Comparison of ENCODE assay signal across 21 cellular contexts in genomic region chr3:5235655-5236054, GRCh38. TPM values are rescaled to one million over a fixed set of nuclear protein-coding genes. Genes with fewer than 3 reads are reported as not detected.
DNase-seq lines count a peak whose midpoint lies in the region; ATAC-seq, FAIRE-seq and TF ChIP-seq lines count a peak whose summit lies in the region.
"Had no signal": no experiment of that assay in that cellular context is flagged by ENCODE, and none has a peak within 500 bp of the region (broad histone marks: within the 10 kb centered on the region; RNA-seq: fewer than 3 reads in every experiment).

No MANE protein-coding gene starts in this region.

- H3K4me1 Mint-ChIP-seq in nephron progenitor cell: peaks cover 26% of the 10 kb centered on the region

- peaks cover 40 to 53% of the 10 kb centered on the region in 2 experiments; a peak in 4 of 5 replicates for H3K27me3 ChIP-seq in K562 (ENCODE audit: control insufficient read depth in 2 of 2, insufficient read depth in 2 of 2, low read length in 2 of 2)
- no peaks in the 10 kb centered on the region for H3K27me3 ChIP-seq in effector memory CD4-positive, alpha-beta T cell (replicated peaks; ENCODE audit: control insufficient read depth, insufficient read depth, low read length, poor library complexity, severe bottlenecking)
- H3K27me3 ChIP-seq: BE2C, BLaER1 had no signal

- POLR2A ChIA-PET in K562 (lab: Yijun Ruan, JAX): interaction anchor here (0.6 kb wide), 2 partner anchors 13 to 150 kb away, joined by 3 to 4 read pairs; no protein-coding TSS in a partner anchor

- H3K9ac ChIP-seq in K562 (ENCODE audit: insufficient read depth in 1 of 2, low read depth in 2 of 2, low read length in 2 of 2): no peak overlapping the region
- H3K9ac ChIP-seq: BLaER1 had no signal

- CTCF ChIA-PET in K562 (lab: Yijun Ruan, JAX; ENCODE audit: low intra/inter-chr PET ratio): no interaction called here

- BruUV-seq in K562 (replicated peaks; lab: Mats Ljungman, UMichigan): no TSS peak

- H3K9me1 ChIP-seq in K562 (ENCODE audit: control insufficient read depth, insufficient read depth, low read length): no peaks in the 10 kb centered on the region

- ATAC-seq in K562 (peak; percentile 53), left lobe of liver (no peak)
- ATAC-seq: A549; CD8-positive, alpha-beta T cell had no signal

- in situ Hi-C loops in K562 (cut with MboI): no loop called here

- no peak for TF ChIP-seq EP300 in K562 (IDR thresholded peaks at IDR 0.05; ENCODE audit: low read length)

- TF ChIP-seq POLR2A in K562 (conservative IDR thresholded peaks at IDR 0.05): no peak

- no peaks in the 10 kb centered on the region for H3K4me1 ChIP-seq in K562 (replicated peaks in 1 of 2; ENCODE audit: control insufficient read depth in 2 of 2, insufficient read depth in 2 of 2, low read length in 2 of 2)
- no peaks in the 10 kb centered on the region for H3K4me1 ChIP-seq in effector memory CD4-positive, alpha-beta T cell (ENCODE audit: control insufficient read depth, insufficient read depth, low read length, poor library complexity, severe bottlenecking)
- H3K4me1 ChIP-seq: A549, BE2C had no signal

- FAIRE-seq in K562 (lab: Jason Lieb, UNC): no peak
- FAIRE-seq: A549, D721Med, G401.6, GM12891, GM19239 had no signal

- H3K9me3 Mint-ChIP-seq in nephron progenitor cell: no peaks in the 10 kb centered on the region
- H3K9me3 Mint-ChIP-seq: CD4-positive, alpha-beta T cell; CD8-positive, alpha-beta T cell had no signal

- peak overlapping the region; percentile 79 for H3K27ac Mint-ChIP-seq in nephron progenitor cell
- H3K27ac Mint-ChIP-seq: CD4-positive, alpha-beta T cell; CD8-positive, alpha-beta T cell had no signal

- under 1% methylated on average over 7 of the region's 7 CpGs for WGBS in K562 (ENCODE audit: insufficient coverage, low coverage, missing lambda C conversion rate)

- H3K4me3 ChIP-seq in K562: no peak overlapping the region
- no peak overlapping the region for H3K4me3 ChIP-seq in effector memory CD4-positive, alpha-beta T cell (ENCODE audit: insufficient read depth, low read depth, low read length, poor library complexity, severe bottlenecking)
- H3K4me3 ChIP-seq: A549, BLaER1 had no signal

- no peak overlapping the region for H3K4me2 ChIP-seq in K562 (ENCODE audit: insufficient read depth, low read length)
- H3K4me2 ChIP-seq: A549, BLaER1 had no signal

- H4K20me1 ChIP-seq in K562 (replicated peaks; ENCODE audit: control insufficient read depth, insufficient read depth, low read length): no peaks in the 10 kb centered on the region
- H4K20me1 ChIP-seq: BLaER1 had no signal

- H3K27ac ChIP-seq in C4-2B (peak overlapping the region; percentile 13; the same call in 1 of the 2 replicates), K562 (ENCODE audit: extremely low read depth, low read depth, low read length) (no peak overlapping the region)
- no peak overlapping the region for H3K27ac ChIP-seq in effector memory CD4-positive, alpha-beta T cell (ENCODE audit: insufficient read depth, low read length, poor library complexity, severe bottlenecking)
- H3K27ac ChIP-seq: A549, BLaER1 had no signal

- no peak for TF ChIP-seq CTCF in C4-2B (conservative IDR thresholded peaks at IDR 0.05)
- no peak for TF ChIP-seq CTCF in K562 (IDR thresholded peaks at IDR 0.05 in 2 of 3, conservative IDR thresholded peaks at IDR 0.05 in 1 of 3; ENCODE audit: insufficient read depth in 2 of 3, low read depth in 1 of 3, low read length in 3 of 3)
- TF ChIP-seq CTCF in nephron progenitor cell (IDR thresholded peaks at IDR 0.05): no peak

- no peak for TF ChIP-seq RAD21 in K562 (CRISPR knock-in tag; conservative IDR thresholded peaks at IDR 0.05 in 1 of 2, IDR thresholded peaks at IDR 0.05 in 1 of 2)

- H3K79me2 ChIP-seq in K562 (ENCODE audit: control insufficient read depth, insufficient read depth, low read length): no peaks in the 10 kb centered on the region

- no peaks in the 10 kb centered on the region for H3K9me3 ChIP-seq in K562 (replicated peaks; ENCODE audit: control insufficient read depth, insufficient read depth, low read depth, low read length)
- no peaks in the 10 kb centered on the region for H3K9me3 ChIP-seq in effector memory CD4-positive, alpha-beta T cell (ENCODE audit: control insufficient read depth, low read length)
- H3K9me3 ChIP-seq: A549, BE2C, BLaER1, Caco-2 had no signal

- H3K36me3 ChIP-seq in K562 (ENCODE audit: control insufficient read depth, insufficient read depth, low read length): no peaks in the 10 kb centered on the region; the same call in 2 of the 3 replicates
- H3K36me3 ChIP-seq in effector memory CD4-positive, alpha-beta T cell (ENCODE audit: control insufficient read depth, insufficient read depth, low read length): no peaks in the 10 kb centered on the region
- H3K36me3 ChIP-seq: BE2C, BLaER1 had no signal

- H3K4me3 Mint-ChIP-seq in nephron progenitor cell: no peak overlapping the region
- H3K4me3 Mint-ChIP-seq: CD4-positive, alpha-beta T cell; CD8-positive, alpha-beta T cell had no signal

- H2AFZ ChIP-seq in K562 (ENCODE audit: low read depth, low read length): no peak overlapping the region

- no peaks in the 10 kb centered on the region for H3K36me3 Mint-ChIP-seq in nephron progenitor cell (ENCODE audit: low read depth)
- H3K36me3 Mint-ChIP-seq: CD8-positive, alpha-beta T cell had no signal

- intact Hi-C loops in K562 (cut with micrococcal nuclease): no loop called here

- DNase-seq in K562 (ENCODE audit: extremely low read depth in 1 of 4, low spot score in 3 of 4) (no peak), nephron progenitor cell (no peak), globus pallidus (ENCODE audit: low spot score) (no peak), AG20443 (ENCODE audit: low spot score) (no peak), left lobe of liver (ENCODE audit: low spot score) (no peak)
- DNase-seq in effector memory CD4-positive, alpha-beta T cell: no peak
- DNase-seq: BE2C; C1 segment of cervical spinal cord; Caco-2; Calu3; CD4-positive, alpha-beta T cell; CD8-positive, alpha-beta T cell; DMS79 treated with DMSO at 0.1 percent for 48 hours; GF-D8 had no signal

- peaks cover 13% of the 10 kb centered on the region for H3K27me3 Mint-ChIP-seq in nephron progenitor cell (ENCODE audit: low read depth, poor library complexity)
- H3K27me3 Mint-ChIP-seq: CD4-positive, alpha-beta T cell had no signal

TF ChIP-seq in K562, 482 proteins besides CTCF, POLR2A, EP300 and RAD21:
- peak; percentile 12; the same call in 1 of the 2 replicates for TF ChIP-seq CEBPG (CRISPR knock-in tag; IDR thresholded peaks at IDR 0.05)
- TF ChIP-seq CEBPG (tag; conservative IDR thresholded peaks at IDR 0.05 in 1 of 2, IDR thresholded peaks at IDR 0.05 in 1 of 2): no peak
- TF ChIP-seq MAFG (tag; conservative IDR thresholded peaks at IDR 0.05): no peak
- no peak for TF ChIP-seq RBM14 (IDR thresholded peaks at IDR 0.05; ENCODE audit: borderline replicate concordance, insufficient read depth, low read depth, low read length)
- TF ChIP-seq POLR2G (IDR thresholded peaks at IDR 0.05; ENCODE audit: low read depth, low read length): no peak
- TF ChIP-seq TCF7 (IDR thresholded peaks at IDR 0.05; ENCODE audit: borderline replicate concordance): no peak
- no peak for TF ChIP-seq GATAD2B (IDR thresholded peaks at IDR 0.05; ENCODE audit: borderline replicate concordance)
- TF ChIP-seq ATF1 (CRISPR knock-in tag; IDR thresholded peaks at IDR 0.05): no peak
- TF ChIP-seq ATF1 (tag; IDR thresholded peaks at IDR 0.05): no peak

RNA-seq across cellular contexts. Expression of gene EDEM1, which starts 48.1 kb away (rescaled TPM):
- total RNA-seq in K562 (2011; cell fraction: chromatin; rRNA removed; ENCODE audit: low replicate concordance): 59.6 and 88.6 TPM in 2 replicates
- total RNA-seq in K562 (2011; cell fraction: nucleolus; rRNA removed): 36.5 and 42.8 TPM in 2 replicates
- total RNA-seq in K562 (2011; cell fraction: nucleoplasm; rRNA removed): 58.9 and 67.9 TPM in 2 replicates
- total RNA-seq in K562 (2014; rRNA removed) (9.3 and 17.9 TPM in 2 replicates), K562 (2014; rRNA removed; fragmentation: Illumina TruSeq; extraction: Trizol) (16.7 and 17.4 TPM in 2 replicates), K562 (2015; rRNA removed; fragmentation: Illumina TruSeq; extraction: Trizol) (11.5 and 14.3 TPM in 2 replicates), K562 (2021) (24.6 and 32.9 TPM in 2 replicates), left lobe of liver (81.1 TPM)
- polyA plus RNA-seq in K562 (2011; rRNA removed) (36.7 and 37.6 TPM in 2 replicates), K562 (2014; fragmentation: Illumina TruSeq; extraction: Trizol) (12.8 and 13.9 TPM in 2 replicates), K562 (2014; fragmentation: Nextera tagmentation; extraction: Ambion mirVana) (1 to 10 TPM; 6.2 to 8.8 TPM), K562 (2014; rRNA removed) (15.2 and 20.7 TPM in 2 replicates)
- polyA plus RNA-seq in K562 (2011; cell fraction: cytosol; rRNA removed): 18.1 and 21.2 TPM in 2 replicates
- polyA plus RNA-seq in K562 (2011; cell fraction: nucleus; rRNA removed): 32.0 and 53.9 TPM in 2 replicates
- 9.6 and 20.6 TPM in 2 replicates for polyA plus RNA-seq in K562 (2012)
- polyA minus RNA-seq in K562 (2011; rRNA and poly(A)+ RNA removed): 42.0 and 44.5 TPM in 2 replicates
- polyA minus RNA-seq in K562 (2011; cell fraction: cytosol; rRNA and poly(A)+ RNA removed): 21.0 and 33.3 TPM in 2 replicates
- 24.0 and 38.5 TPM in 2 replicates for polyA minus RNA-seq in K562 (2011; cell fraction: nucleus; rRNA and poly(A)+ RNA removed)
